1 cellular context compared by ENCODE assay signal in genomic region chr2:28300489-28300888, GRCh38.
TF ChIP-seq lines count a peak whose summit lies in the region.

No MANE protein-coding gene starts in this region.

TF ChIP-seq in IMR-90, 13 proteins besides CTCF, POLR2A, EP300 and RAD21 (continued from another document):
- no peak for TF ChIP-seq CHD1 (IDR thresholded peaks at IDR 0.05; ENCODE audit: low read depth, low read length)
